In genomic region chr17:2243953-2244352, GRCh38 we compare ENCODE assay signal across 8 cellular contexts. TPM values are rescaled to one million over a fixed set of nuclear protein-coding genes. Genes with fewer than 3 reads are reported as not detected.
DNase-seq lines count a peak whose midpoint lies in the region; ATAC-seq, FAIRE-seq and TF ChIP-seq lines count a peak whose summit lies in the region.

No MANE protein-coding gene starts in this region.

- H3K4me3 ChIP-seq in AG04450 (ENCODE audit: low read depth, low read length) (peak overlapping the region; percentile 27), IMR-90 (ENCODE audit: insufficient read depth, low read depth, low read length) (no peak overlapping the region), smooth muscle cell (no peak overlapping the region)

- H3K79me1 ChIP-seq in IMR-90 (ENCODE audit: low read depth in 1 of 2, low read length in 2 of 2): peaks cover 7 to 63% of the 10 kb centered on the region in 2 experiments

- H2AK9ac ChIP-seq in IMR-90 (replicated peaks; ENCODE audit: low read depth, low read length, poor library complexity): peak overlapping the region; percentile 93

- BruUV-seq in IMR-90 (replicated peaks; lab: Mats Ljungman, UMichigan): TSS peak; percentile 27

- dilution Hi-C loops in IMR-90 (cut with HindIII; ENCODE audit: low sequenced_read_pairs, unreplicated experiment): no loop called here

- H3K23ac ChIP-seq in IMR-90 (ENCODE audit: low read depth, low read length): peak overlapping the region; percentile 94

- H3K4ac ChIP-seq in IMR-90 (ENCODE audit: low read depth, low read length): peak overlapping the region; percentile 98

- intact Hi-C loops in IMR-90 (cut with micrococcal nuclease) (loop anchor here (1.0 to 5.0 kb wide), 7 partner anchors 39 to 189 kb away; partner anchors contain the start of gene HIC1), sciatic nerve (cut with DNase I) (loop anchor here (2.0 to 5.0 kb wide), 2 partner anchors 189 to 337 kb away; partner anchors contain the start of gene HIC1)

- H4K91ac ChIP-seq in IMR-90 (ENCODE audit: insufficient read depth, low read depth, low read length): peak overlapping the region; percentile 94

- H3K56ac ChIP-seq in IMR-90 (ENCODE audit: extremely low read depth, insufficient read depth, low read length): peak overlapping the region; percentile 56

- FAIRE-seq in GM12892 (lab: Jason Lieb, UNC): no peak

- peaks cover 17% of the 10 kb centered on the region for H3K4me1 ChIP-seq in IMR-90 (ENCODE audit: control insufficient read depth, insufficient read depth, low read length)
- H3K4me1 ChIP-seq in smooth muscle cell (ENCODE audit: low read depth): peaks cover 2% of the 10 kb centered on the region

- H4K5ac ChIP-seq in IMR-90 (ENCODE audit: low read depth, low read length): peak overlapping the region; percentile 86

- H2BK5ac ChIP-seq in IMR-90 (ENCODE audit: low read depth, low read length, poor library complexity, severe bottlenecking): peak overlapping the region; percentile 96

- H3K9me1 ChIP-seq in IMR-90 (ENCODE audit: insufficient read depth, low read length): peaks cover 11% of the 10 kb centered on the region; the same call in 1 of the 2 replicates

- peak overlapping the region; percentile 93 for H2BK120ac ChIP-seq in IMR-90 (ENCODE audit: low read depth, low read length)

- TF ChIP-seq CTCF in AG04450 (IDR thresholded peaks at IDR 0.05; ENCODE audit: low read depth, low read length) (no peak), IMR-90 (conservative IDR thresholded peaks at IDR 0.05; ENCODE audit: low read depth, low read length) (no peak), smooth muscle cell (IDR thresholded peaks at IDR 0.05; ENCODE audit: borderline replicate concordance, insufficient read depth, poor library complexity, severe bottlenecking) (no peak)

- H3K27ac ChIP-seq in AG04450 (ENCODE audit: low read depth, low read length) (peak overlapping the region; percentile 98), IMR-90 (ENCODE audit: insufficient read depth, low read length) (peak overlapping the region; percentile 93), smooth muscle cell (ENCODE audit: low read depth) (no peak overlapping the region)

- peak overlapping the region; percentile 87 for H2BK20ac ChIP-seq in IMR-90 (ENCODE audit: low read depth, low read length)

- TF ChIP-seq POLR2A in IMR-90 (IDR thresholded peaks at IDR 0.05; ENCODE audit: low read depth, low read length) (no peak), GM12892 (IDR thresholded peaks at IDR 0.05; ENCODE audit: low read depth, low read length) (no peak)

- H4K8ac ChIP-seq in IMR-90 (ENCODE audit: low read depth in 2 of 2, low read length in 2 of 2): peak overlapping the region; percentile 1 to 87

- H3K9me3 ChIP-seq in AG04450 (ENCODE audit: control insufficient read depth, insufficient read depth, low read length) (no peaks in the 10 kb centered on the region), IMR-90 (ENCODE audit: control insufficient read depth, insufficient read depth, low read length) (no peaks in the 10 kb centered on the region), smooth muscle cell (replicated peaks; ENCODE audit: low read depth) (no peaks in the 10 kb centered on the region)

- H3K9ac ChIP-seq in IMR-90 (ENCODE audit: low read depth, low read length): peak overlapping the region; percentile 35
- H3K9ac ChIP-seq in smooth muscle cell (ENCODE audit: low read depth): no peak overlapping the region

- TF ChIP-seq RAD21 in IMR-90 (IDR thresholded peaks at IDR 0.05; ENCODE audit: low read length): no peak

- H2AFZ ChIP-seq in IMR-90 (replicated peaks; ENCODE audit: low read length, poor library complexity) (no peak overlapping the region), smooth muscle cell (ENCODE audit: low read depth) (no peak overlapping the region)

- no peaks in the 10 kb centered on the region for H3K79me2 ChIP-seq in smooth muscle cell (ENCODE audit: low read depth)

- peak overlapping the region; percentile 90 for H3K18ac ChIP-seq in IMR-90 (ENCODE audit: low read depth, low read length)

- in situ Hi-C loops in IMR-90 (cut with MboI; ENCODE audit: low sequenced_read_pairs): loop anchor here (5.0 kb wide), 1 partner anchor 72 kb away; no protein-coding TSS in a partner anchor

- H2BK15ac ChIP-seq in IMR-90 (ENCODE audit: low read depth, low read length): peak overlapping the region; percentile 98; the same call in 2 of the 3 replicates

- DNase-seq in AG04450 (ENCODE audit: low read depth, low spot score) (no peak), IMR-90 (peak; percentile 51), fibroblast of gingiva (ENCODE audit: low read depth) (peak; percentile 35), sciatic nerve (ENCODE audit: low spot score) (no peak), smooth muscle cell (lab: John Stamatoyannopoulos, UW; ENCODE audit: unreplicated experiment) (no peak), RPMI8226 (no peak), ecto neural progenitor cell (ENCODE audit: low spot score) (no peak), GM12892 (ENCODE audit: insufficient read length) (no peak)

- ATAC-seq in IMR-90 (ENCODE audit: low read depth): no peak
- peak; percentile 1 for ATAC-seq in sciatic nerve

- POLR2A ChIA-PET in AG04450 (lab: Yijun Ruan, JAX): interaction anchor here (1.0 to 2.2 kb wide), 7 partner anchors 63 to 189 kb away, joined by 3 to 38 read pairs (median 8); partner anchors contain the start of gene HIC1
- POLR2A ChIA-PET in IMR-90 (lab: Charles Lee; ENCODE audit: unreplicated experiment): interaction anchor here (1.2 to 1.4 kb wide), 2 partner anchors 185 to 188 kb away, joined by 3 to 4 read pairs; no protein-coding TSS in a partner anchor

- peak overlapping the region; percentile 82 for H3K14ac ChIP-seq in IMR-90 (replicated peaks; ENCODE audit: low read depth, low read length)

- CTCF ChIA-PET in AG04450 (lab: Charles Lee): interaction anchor here (0.6 to 4.5 kb wide), 30 partner anchors 8 to 321 kb away, joined by 3 to 87 read pairs (median 6); partner anchors contain the start of gene HIC1
- CTCF ChIA-PET in IMR-90 (lab: Yijun Ruan, JAX): interaction anchor here (0.6 to 2.5 kb wide), 18 partner anchors 9 to 335 kb away, joined by 3 to 57 read pairs (median 5); partner anchors contain the start of gene HIC1

- H3K27me3 ChIP-seq in AG04450 (ENCODE audit: control insufficient read depth, insufficient read depth, low read length) (no peaks in the 10 kb centered on the region), IMR-90 (ENCODE audit: control insufficient read depth, insufficient read depth, low read length) (no peaks in the 10 kb centered on the region), smooth muscle cell (ENCODE audit: low read depth) (no peaks in the 10 kb centered on the region)

- peak overlapping the region; percentile 96 for H2AK5ac ChIP-seq in IMR-90 (ENCODE audit: low read depth, low read length)

- peak overlapping the region; percentile 60 for H3K4me2 ChIP-seq in IMR-90 (ENCODE audit: low read depth, low read length)
- no peak overlapping the region for H3K4me2 ChIP-seq in smooth muscle cell

- WGBS in IMR-90 (ENCODE audit: extremely low coverage in 2 of 2, insufficient read length in 1 of 2), 2 experiments: 100% methylated on average over 4 of the region's 5 CpGs; no CpG with 5 or more reads in 1 of the 2 experiments
- 97% methylated on average over 5 of the region's 5 CpGs for WGBS in smooth muscle cell (ENCODE audit: low lambda C conversion rate)

- H3K36me3 ChIP-seq in IMR-90 (ENCODE audit: control insufficient read depth, insufficient read depth, low read length) (peaks cover 7% of the 10 kb centered on the region), smooth muscle cell (ENCODE audit: low read depth) (no peaks in the 10 kb centered on the region)

- H3F3A ChIP-seq in smooth muscle cell (ENCODE audit: low read depth): peaks cover 4% of the 10 kb centered on the region

- H4K20me1 ChIP-seq in IMR-90 (ENCODE audit: insufficient read depth, low read length): 0 out of 2 replicates have a peak, but pooled peaks cover 2% of the 10 kb centered on the region
- H4K20me1 ChIP-seq in smooth muscle cell (ENCODE audit: low read depth): peaks cover 7% of the 10 kb centered on the region

TF ChIP-seq in IMR-90, 13 proteins besides CTCF, POLR2A, EP300 and RAD21 (continues in another document):
- no peak for TF ChIP-seq MAZ (IDR thresholded peaks at IDR 0.05; ENCODE audit: borderline replicate concordance, low read depth, low read length)
- TF ChIP-seq BHLHE40 (IDR thresholded peaks at IDR 0.05; ENCODE audit: low read depth, low read length): no peak
- TF ChIP-seq MAFK (IDR thresholded peaks at IDR 0.05; ENCODE audit: low read depth, low read length): no peak
- no peak for TF ChIP-seq RCOR1 (IDR thresholded peaks at IDR 0.05; ENCODE audit: insufficient replicate concordance, low read length)
- TF ChIP-seq CHD1 (IDR thresholded peaks at IDR 0.05; ENCODE audit: low read depth, low read length): no peak
- no peak for TF ChIP-seq RFX5 (IDR thresholded peaks at IDR 0.05; ENCODE audit: low read depth, low read length)
- no peak for TF ChIP-seq ELK1 (IDR thresholded peaks at IDR 0.05; ENCODE audit: borderline replicate concordance, low read depth, low read length)

RNA-seq across cellular contexts. Expression of gene SMG6, which starts 59.6 kb away (rescaled TPM):
- polyA plus RNA-seq in AG04450 (2011; rRNA removed): 27.3 and 41.3 TPM in 2 replicates
- 54.7 and 78.0 TPM in 2 replicates for polyA minus RNA-seq in AG04450 (2011; rRNA and poly(A)+ RNA removed)
- 16.3 and 18.9 TPM in 2 replicates for total RNA-seq in IMR-90 (2012; rRNA removed)
- 23.5 and 30.3 TPM in 2 replicates for polyA plus RNA-seq in IMR-90 (2012; rRNA removed)
- 17.7 and 31.5 TPM in 2 replicates for polyA plus RNA-seq in IMR-90 (2012; cell fraction: cytosol; rRNA removed)
- polyA plus RNA-seq in IMR-90 (2012; cell fraction: nucleus; rRNA removed; ENCODE audit: low replicate concordance): 32.6 and 45.9 TPM in 2 replicates
- total RNA-seq in sciatic nerve: 58.7 TPM
- 11.2 and 21.4 TPM in 2 replicates for total RNA-seq in smooth muscle cell
- 10.6 and 13.1 TPM in 2 replicates for polyA plus RNA-seq in smooth muscle cell
- 20.9 TPM for polyA plus RNA-seq in GM12892 (2012; ENCODE audit: missing spikeins)

RNA-seq across cellular contexts. Expression of gene SRR, which starts 59.8 kb away (rescaled TPM):
- polyA plus RNA-seq in AG04450 (2011; rRNA removed) (22.7 and 27.3 TPM in 2 replicates), IMR-90 (2012; rRNA removed) (13.1 and 14.5 TPM in 2 replicates), smooth muscle cell (11.3 and 14.3 TPM in 2 replicates)
- polyA minus RNA-seq in AG04450 (2011; rRNA and poly(A)+ RNA removed): 17.2 and 18.5 TPM in 2 replicates
- total RNA-seq in IMR-90 (2012; rRNA removed) (38.0 and 52.7 TPM in 2 replicates), sciatic nerve (10.0 TPM), smooth muscle cell (7.8 and 35.2 TPM in 2 replicates)
- 11.2 and 12.0 TPM in 2 replicates for polyA plus RNA-seq in IMR-90 (2012; cell fraction: cytosol; rRNA removed)
- 2.8 and 8.8 TPM in 2 replicates for polyA plus RNA-seq in IMR-90 (2012; cell fraction: nucleus; rRNA removed; ENCODE audit: low replicate concordance)
- polyA plus RNA-seq in GM12892 (2012; ENCODE audit: missing spikeins): 11.1 TPM

Comparison
In these comparisons a context has a peak if more than half of its experiments do, and no peak if none do; other contexts are left out.
1. DNase-seq: peak in IMR-90 (single experiment) and fibroblast of gingiva (single experiment); none in AG04450 (single experiment), sciatic nerve (single experiment), smooth muscle cell (single experiment), RPMI8226 (single experiment), ecto neural progenitor cell (single experiment) and GM12892 (single experiment).